Comparison of ENCODE assay signal across 16 cellular contexts in the genomic region with DNA sequence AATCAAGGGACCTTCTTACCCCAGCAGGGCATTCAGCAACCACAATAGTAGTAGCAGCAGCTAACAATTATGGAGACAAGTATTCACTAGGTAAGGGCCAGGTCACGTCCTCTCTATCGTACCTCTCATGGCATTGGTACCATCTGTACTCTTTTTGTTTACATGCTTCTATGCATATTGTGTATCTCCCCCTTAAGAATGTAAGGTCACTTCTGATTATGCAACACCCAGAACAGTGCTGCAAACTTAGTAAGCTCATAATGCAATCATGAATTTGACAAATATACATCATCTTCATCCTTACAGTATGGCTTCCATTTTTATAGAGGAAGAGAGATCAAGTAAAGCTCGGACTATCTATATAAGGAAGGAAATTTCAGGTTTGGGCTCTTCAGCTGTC.
"Had no signal": no experiment of that assay in that cellular context is flagged by ENCODE, and none has a peak within 500 bp of the region (broad histone marks: within the 10 kb centered on the region; RNA-seq: fewer than 3 reads in every experiment).

No MANE protein-coding gene starts in this region.

- DNase-seq: activated CD4-positive, CD25-positive, alpha-beta regulatory T cell treated with anti-CD3 and anti-CD28 coated beads, Interleukin-2, amount 50 U/mL, for 72 hours; activated naive CD4-positive, alpha-beta T cell; activated naive CD8-positive, alpha-beta T cell treated with anti-CD3 and anti-CD28 coated beads, Interleukin-2, amount 10 ng/mL, durations not matched to agents 7 days and 5 days; activated T-cell treated with anti-CD3 and anti-CD28 coated beads for 4 hours; aorta; cerebellar nuclear complex; effector memory CD4-positive, alpha-beta T cell; naive B cell; psoas muscle; stimulated activated CD4-positive, alpha-beta T cell treated with anti-CD3 and anti-CD28 coated beads, Interleukin-1b, Interleukin-23, amount 100 ng/mL, for 48 hours; stimulated activated naive CD8-positive, alpha-beta T cell treated with anti-CD3 and anti-CD28 coated beads, Interleukin-15, amount 100 ng/mL, for 72 hours; upper lobe of right lung had no signal

- H3K4me3 ChIP-seq: gastroesophageal sphincter, neural progenitor cell, psoas muscle, upper lobe of right lung had no signal

- ATAC-seq: gastroesophageal sphincter; psoas muscle; sciatic nerve; stimulated activated naive CD8-positive, alpha-beta T cell treated with anti-CD3 and anti-CD28 coated beads, Interleukin-15, amount 100 ng/mL, for 72 hours; upper lobe of right lung had no signal

- H3K27ac ChIP-seq: gastroesophageal sphincter, neural progenitor cell, psoas muscle, upper lobe of right lung had no signal

- H3K4me3 Mint-ChIP-seq: activated naive CD8-positive, alpha-beta T cell treated with anti-CD3 and anti-CD28 coated beads, Interleukin-2, amount 10 ng/mL, durations not matched to agents 7 days and 5 days; dendritic cell treated with granulocyte-macrophage colony-stimulating factor and Interleukin-4, amounts not matched to agents 40 ng/mL and 50 ng/mL, for 4 days; naive B cell; neural progenitor cell; stimulated activated naive CD8-positive, alpha-beta T cell treated with anti-CD3 and anti-CD28 coated beads, Interleukin-15, amount 100 ng/mL, for 72 hours had no signal

- H3K9me3 ChIP-seq: gastroesophageal sphincter, psoas muscle, upper lobe of right lung had no signal

- H3K36me3 ChIP-seq: gastroesophageal sphincter, neural progenitor cell, upper lobe of right lung had no signal

- H3K27me3 Mint-ChIP-seq: naive B cell had no signal

- H3K36me3 Mint-ChIP-seq: naive B cell had no signal

- H3K27ac Mint-ChIP-seq: activated naive CD8-positive, alpha-beta T cell treated with anti-CD3 and anti-CD28 coated beads, Interleukin-2, amount 10 ng/mL, durations not matched to agents 7 days and 5 days; dendritic cell treated with granulocyte-macrophage colony-stimulating factor and Interleukin-4, amounts not matched to agents 40 ng/mL and 50 ng/mL, for 4 days; stimulated activated naive CD8-positive, alpha-beta T cell treated with anti-CD3 and anti-CD28 coated beads, Interleukin-15, amount 100 ng/mL, for 72 hours had no signal

- H3K27me3 ChIP-seq: gastroesophageal sphincter, neural progenitor cell, upper lobe of right lung had no signal

- H3K9me3 Mint-ChIP-seq: activated naive CD8-positive, alpha-beta T cell treated with anti-CD3 and anti-CD28 coated beads, Interleukin-2, amount 10 ng/mL, durations not matched to agents 7 days and 5 days; dendritic cell treated with granulocyte-macrophage colony-stimulating factor and Interleukin-4, amounts not matched to agents 40 ng/mL and 50 ng/mL, for 4 days; naive B cell; neural progenitor cell; stimulated activated naive CD8-positive, alpha-beta T cell treated with anti-CD3 and anti-CD28 coated beads, Interleukin-15, amount 100 ng/mL, for 72 hours had no signal
